11 cellular contexts compared by ENCODE assay signal in the genomic region with DNA sequence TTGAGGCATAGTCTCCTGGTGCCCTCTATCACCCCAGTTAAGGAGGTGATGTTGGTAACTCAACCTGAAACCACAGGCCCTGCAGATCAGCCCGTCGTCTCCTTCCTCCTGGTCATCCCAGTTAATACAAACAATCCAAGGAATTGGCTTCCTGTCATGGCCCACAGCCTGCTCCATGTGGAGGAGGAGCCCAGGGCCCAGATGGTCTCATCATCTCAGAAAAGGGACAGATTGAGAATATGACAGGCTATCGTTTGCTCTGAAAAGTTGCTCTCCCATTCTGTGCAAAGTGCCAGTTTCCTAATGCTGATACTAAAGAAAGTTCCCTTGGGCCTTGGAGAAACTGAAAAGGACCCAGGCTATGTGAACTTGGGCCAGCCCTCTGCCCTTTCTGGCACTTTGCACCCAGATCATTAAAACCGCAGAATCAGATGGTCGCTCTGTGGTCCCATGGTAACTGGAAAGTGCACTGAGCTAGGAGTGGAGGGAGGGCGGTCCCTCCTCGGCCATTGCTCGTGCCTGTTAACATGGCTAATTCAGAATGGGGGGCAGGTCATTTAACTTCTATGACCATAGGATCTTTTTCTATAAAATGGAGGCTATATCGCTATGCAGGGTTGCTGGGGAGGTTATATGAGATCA. TPM values are rescaled to one million over a fixed set of nuclear protein-coding genes. Genes with fewer than 3 reads are reported as not detected.
A peak's percentile ranks its signal among the peaks of the same experiment; 100 is the strongest.
DNase-seq lines count a peak whose midpoint lies in the region; ATAC-seq and TF ChIP-seq lines count a peak whose summit lies in the region.
"Had no signal": no experiment of that assay in that cellular context is flagged by ENCODE, and none has a peak within 500 bp of the region (broad histone marks: within the 10 kb centered on the region; RNA-seq: fewer than 3 reads in every experiment).

No MANE protein-coding gene starts in this region.

- H3K27me3 Mint-ChIP-seq in HFFc6 (ENCODE audit: insufficient read depth), result peaks cover 2% of the 10 kb centered on the region

- H3K9me3 ChIP-seq in adipocyte (ENCODE audit: control insufficient read depth, low read length) (no peaks in the 10 kb centered on the region), hepatocyte (ENCODE audit: low read depth) (no peaks in the 10 kb centered on the region), subcutaneous abdominal adipose tissue (ENCODE audit: control insufficient read depth in 5 of 5, low read length in 5 of 5) (no peaks in the 10 kb centered on the region)

- no peaks in the 10 kb centered on the region for H3K27me3 ChIP-seq in adipocyte (replicated peaks; ENCODE audit: control insufficient read depth, insufficient read depth, low read length)
- H3K27me3 ChIP-seq in hepatocyte, result no peaks in the 10 kb centered on the region
- peaks cover 0 to 3% (median 0%) of the 10 kb centered on the region in 5 donors for H3K27me3 ChIP-seq in subcutaneous abdominal adipose tissue (ENCODE audit: control insufficient read depth in 5 of 5, insufficient read depth in 4 of 5, low read length in 5 of 5)

- no peaks in the 10 kb centered on the region for H3K79me2 ChIP-seq in hepatocyte

- WGBS in hepatocyte (ENCODE audit: low lambda C conversion rate, missing lambda C conversion rate), result 85% methylated on average over 9 of the region's 9 CpGs

- no peaks in the 10 kb centered on the region for H3K9me3 Mint-ChIP-seq in HFFc6

- H3K4me1 ChIP-seq in adipocyte (ENCODE audit: control insufficient read depth, insufficient read depth, low read length), result peaks cover 70% of the 10 kb centered on the region
- peaks cover 49% of the 10 kb centered on the region for H3K4me1 ChIP-seq in hepatocyte (ENCODE audit: insufficient read depth)
- H3K4me1 ChIP-seq in subcutaneous abdominal adipose tissue (ENCODE audit: control insufficient read depth in 5 of 5, insufficient read depth in 5 of 5, low read length in 5 of 5), result peaks cover 41 to 93% (median 83%) of the 10 kb centered on the region in 5 donors

- peak overlapping the region; percentile 55 for H3K4me2 ChIP-seq in hepatocyte

- DNase-seq in HFFc6 (no peak), adipocyte (ENCODE audit: low read depth) (no peak), hepatocyte (ENCODE audit: low spot score) (no peak), SHP77 (lab: John Stamatoyannopoulos, UW) (no peak), NCI-H1436 (lab: John Stamatoyannopoulos, UW) (no peak)
- DNase-seq: activated CD4-positive, CD25-positive, alpha-beta regulatory T cell treated with anti-CD3 and anti-CD28 coated beads, Interleukin-2, amount 50 U/mL, for 72 hours had no signal

- no peaks in the 10 kb centered on the region for H3K9me2 ChIP-seq in hepatocyte (replicated peaks; ENCODE audit: insufficient read depth)

- no peak for TF ChIP-seq CTCF in HFFc6 (IDR thresholded peaks at IDR 0.05)
- no peak for TF ChIP-seq CTCF in hepatocyte (IDR thresholded peaks at IDR 0.05; ENCODE audit: poor library complexity)

- H3K4me3 ChIP-seq in adipocyte (ENCODE audit: low read length) (peak overlapping the region; percentile 79), hepatocyte (no peak overlapping the region), subcutaneous abdominal adipose tissue (ENCODE audit: low read depth in 1 of 5, low read length in 5 of 5) (peak overlapping the region; percentile 17 to 77 (median 70))

- H3K4me3 Mint-ChIP-seq in HFFc6, result peak overlapping the region; percentile 76

- peak overlapping the region; percentile 77 for H2AFZ ChIP-seq in hepatocyte

- H4K20me1 ChIP-seq in hepatocyte (ENCODE audit: insufficient read depth, poor library complexity, severe bottlenecking), result no peaks in the 10 kb centered on the region

- peak overlapping the region; percentile 96 for H3K27ac ChIP-seq in hepatocyte
- H3K27ac ChIP-seq in subcutaneous abdominal adipose tissue (ENCODE audit: low read depth, low read length), result peak overlapping the region; percentile 99

- H3K9ac ChIP-seq in adipocyte (ENCODE audit: low read length), result peak overlapping the region; percentile 100
- H3K9ac ChIP-seq in subcutaneous abdominal adipose tissue (ENCODE audit: low read length in 5 of 5), result peak overlapping the region; percentile 21 to 95 (median 63)

- H3K36me3 ChIP-seq in adipocyte (ENCODE audit: control insufficient read depth, insufficient read depth, low read length, severe bottlenecking), result no peaks in the 10 kb centered on the region
- H3K36me3 ChIP-seq in hepatocyte (replicated peaks; ENCODE audit: insufficient read depth, low read depth), result no peaks in the 10 kb centered on the region
- H3K36me3 ChIP-seq in subcutaneous abdominal adipose tissue (ENCODE audit: control insufficient read depth in 5 of 5, insufficient read depth in 5 of 5, low read length in 5 of 5), result no peaks in the 10 kb centered on the region

- peak overlapping the region; percentile 96 for H3K27ac Mint-ChIP-seq in HFFc6

- H3K36me3 Mint-ChIP-seq in HFFc6 (ENCODE audit: low read depth), result no peaks in the 10 kb centered on the region

- ATAC-seq in GM18511 (IDR thresholded peaks at IDR 0.05; ENCODE audit: unreplicated experiment) (no peak), HG03439 (IDR thresholded peaks at IDR 0.05; ENCODE audit: unreplicated experiment) (no peak)

- peaks cover 71% of the 10 kb centered on the region for H3K4me1 Mint-ChIP-seq in HFFc6 (ENCODE audit: low read depth)

RNA-seq across cellular contexts. Expression of a gene that starts 0.7 kb away (rescaled TPM):
- total RNA-seq in HFFc6 (2021; fragmentation: NEBNext Ultra II Directional; extraction: Animal tissue kit (Norgen Biotek cat#: 25700)), result under 1 TPM in 5 of 6 experiments, not detected in 1; 0.19 to 0.34 (median 0.23) TPM
- not detected in 2 replicates for total RNA-seq in hepatocyte
- polyA plus RNA-seq in hepatocyte, result 0.52 TPM in 1 of 2 replicates, not detected in the other

RNA-seq across cellular contexts. Expression of a gene that starts 2.6 kb away (rescaled TPM):
- 1 to 10 TPM; 2.5 to 4.1 (median 3.3) TPM for total RNA-seq in HFFc6 (2021; fragmentation: NEBNext Ultra II Directional; extraction: Animal tissue kit (Norgen Biotek cat#: 25700))
- 0.24 and 0.90 TPM in 2 replicates for total RNA-seq in hepatocyte
- 0.72 and 1.8 TPM in 2 replicates for polyA plus RNA-seq in hepatocyte

RNA-seq across cellular contexts. Expression of a gene that starts 38.4 kb away (rescaled TPM):
- not detected for total RNA-seq in HFFc6 (2021; fragmentation: NEBNext Ultra II Directional; extraction: Animal tissue kit (Norgen Biotek cat#: 25700))
- not detected in 2 replicates for total RNA-seq in hepatocyte
- polyA plus RNA-seq in hepatocyte, result not detected in 2 replicates
- total RNA-seq: glomerular endothelial cell, HT1080 had no signal

RNA-seq across cellular contexts. Expression of a gene that starts 49.3 kb away (rescaled TPM):
- not detected for total RNA-seq in HFFc6 (2021; fragmentation: NEBNext Ultra II Directional; extraction: Animal tissue kit (Norgen Biotek cat#: 25700))
- total RNA-seq in hepatocyte, result 0.27 TPM in 1 of 2 replicates, not detected in the other
- not detected in 2 replicates for polyA plus RNA-seq in hepatocyte
- total RNA-seq: glomerular endothelial cell had no signal
